In genomic region chr11:59668188-59668949, GRCh38 we compare ENCODE assay signal across 9 cellular contexts. TPM values are rescaled to one million over a fixed set of nuclear protein-coding genes. Genes with fewer than 3 reads are reported as not detected.
DNase-seq lines count a peak whose midpoint lies in the region; ATAC-seq and TF ChIP-seq lines count a peak whose summit lies in the region.
"Had no signal": no experiment of that assay in that cellular context is flagged by ENCODE, and none has a peak within 500 bp of the region (broad histone marks: within the 10 kb centered on the region; RNA-seq: fewer than 3 reads in every experiment).

No MANE protein-coding gene starts in this region.

- peaks cover 27% of the 10 kb centered on the region for H3K4me1 ChIP-seq in DOHH2 (ENCODE audit: control insufficient read depth, low read length)

- H3K36me3 ChIP-seq in DOHH2 (ENCODE audit: control insufficient read depth, low read length) (peaks cover 49% of the 10 kb centered on the region), WERI-Rb-1 (peaks cover 37% of the 10 kb centered on the region)

- H3K27ac ChIP-seq in DOHH2 (ENCODE audit: low read depth, low read length) (peak overlapping the region; percentile 56), WERI-Rb-1 (peak overlapping the region; percentile 87)

- DNase-seq in HuH-7.5 (ENCODE audit: low spot score) = peak; percentile 83
- DNase-seq in WERI-Rb-1 = peak; percentile 43
- DNase-seq in cerebellum (ENCODE audit: low spot score) = peak; percentile 6
- DNase-seq in left lobe of liver (ENCODE audit: low spot score) = peak; percentile 70
- DNase-seq in stimulated activated CD4-positive, alpha-beta T cell treated with anti-CD3 and anti-CD28 coated beads, Interleukin-4, amount 100 ng/mL, for 24 hours = peak; percentile 78

- ATAC-seq in GM21447 (IDR thresholded peaks at IDR 0.05; ENCODE audit: unreplicated experiment) (peak; percentile 27), left lobe of liver (peak; percentile 51), GM19324 (IDR thresholded peaks at IDR 0.05; ENCODE audit: low FRiP score, unreplicated experiment) (no peak)

- H4K20me1 ChIP-seq in DOHH2 (ENCODE audit: control insufficient read depth, insufficient read depth, low read depth, low read length) = no peaks in the 10 kb centered on the region; the same call in 1 of the 2 replicates

- no peaks in the 10 kb centered on the region for H3K9me3 ChIP-seq in DOHH2 (ENCODE audit: control insufficient read depth, insufficient read depth, low read length)
- H3K9me3 ChIP-seq in WERI-Rb-1 (ENCODE audit: severe bottlenecking) = peaks cover 3% of the 10 kb centered on the region

- peak overlapping the region; percentile 77 for H3K4me2 ChIP-seq in DOHH2 (ENCODE audit: low read length)

- no peak for TF ChIP-seq CTCF in DOHH2 (IDR thresholded peaks at IDR 0.05; ENCODE audit: low read depth, low read length, poor library complexity, severe bottlenecking)
- no peak for TF ChIP-seq CTCF in WERI-Rb-1 (IDR thresholded peaks at IDR 0.05; ENCODE audit: low read depth, low read length)

- H3F3A ChIP-seq in DOHH2 (ENCODE audit: control insufficient read depth, insufficient read depth) = 0 out of 2 replicates have a peak, but pooled peaks cover 2% of the 10 kb centered on the region

- peaks cover 50% of the 10 kb centered on the region for H3K79me2 ChIP-seq in DOHH2 (ENCODE audit: control insufficient read depth, low read length)

- no peaks in the 10 kb centered on the region for H3K27me3 ChIP-seq in DOHH2 (ENCODE audit: control insufficient read depth, low read length)
- H3K27me3 ChIP-seq in WERI-Rb-1 (ENCODE audit: insufficient read depth, low read depth, severe bottlenecking) = no peaks in the 10 kb centered on the region

- no peaks in the 10 kb centered on the region for H3K9me2 ChIP-seq in DOHH2 (replicated peaks; ENCODE audit: control insufficient read depth, low read length)

- peak overlapping the region; percentile 79 for H3K4me3 ChIP-seq in DOHH2 (ENCODE audit: low read length)
- peak overlapping the region; percentile 97 for H3K4me3 ChIP-seq in WERI-Rb-1 (ENCODE audit: low read depth, low read length)

RNA-seq across cellular contexts. Expression of gene PATL1, which starts 0.5 kb away (rescaled TPM):
- total RNA-seq in cerebellum (7.9 TPM), left lobe of liver (16.7 TPM)

RNA-seq across cellular contexts. Expression of gene OR10V1, which starts 45.3 kb away (rescaled TPM):
- total RNA-seq in cerebellum = not detected
- total RNA-seq in left lobe of liver = not detected
- total RNA-seq: pulmonary artery endothelial cell had no signal

RNA-seq across cellular contexts. Expression of gene OSBP, which starts 52.8 kb away (rescaled TPM):
- 31.1 TPM for total RNA-seq in cerebellum
- total RNA-seq in left lobe of liver = 57.7 TPM

Comparison
In these comparisons a context has a peak if more than half of its experiments do, and no peak if none do; other contexts are left out.
1. DNase-seq: peak in every context shown above with its lines; median percentile 83 in HuH-7.5; 78 in stimulated activated CD4-positive, alpha-beta T cell treated with anti-CD3 and anti-CD28 coated beads, Interleukin-4, amount 100 ng/mL, for 24 hours; 70 in left lobe of liver; 43 in WERI-Rb-1; 6 in cerebellum.